In the genomic region with DNA sequence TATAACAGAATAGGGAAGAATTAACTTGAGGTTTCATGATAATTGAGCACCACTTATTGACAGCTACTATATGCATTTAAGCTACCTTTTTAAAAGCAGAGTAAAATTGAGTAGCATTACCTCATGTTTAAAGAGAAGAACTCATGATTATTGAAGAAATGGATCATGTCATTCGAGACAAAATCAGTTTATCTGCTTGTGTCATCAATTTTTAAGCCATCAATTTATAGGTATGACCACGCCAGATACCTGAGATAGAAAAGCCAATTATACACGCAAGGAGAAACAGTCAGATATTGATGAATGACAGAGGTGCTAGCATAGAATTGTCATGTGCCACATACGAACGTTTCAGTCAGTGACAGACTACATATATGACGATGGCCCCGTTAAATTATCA, we compare ENCODE assay signal across 9 cellular contexts.
"Had no signal": no experiment of that assay in that cellular context is flagged by ENCODE, and none has a peak within 500 bp of the region (broad histone marks: within the 10 kb centered on the region; RNA-seq: fewer than 3 reads in every experiment).

No MANE protein-coding gene starts in this region.

- H3K9ac ChIP-seq: KMS-11 had no signal

- DNase-seq: H9, HCEC 1CT, Karpas-422, KBM-7 had no signal

- H3K4me3 Mint-ChIP-seq: GM23338, H9 had no signal

- H3K4me2 ChIP-seq: GM23338, KMS-11 had no signal

- H3K4me3 ChIP-seq: GM23338 had no signal

- ATAC-seq: GM23338 had no signal

- H3K27ac Mint-ChIP-seq: GM23338, H9 had no signal

- H3K27ac ChIP-seq: KMS-11 had no signal

- H3K4me1 Mint-ChIP-seq: GM23338, H9 had no signal

- FAIRE-seq: H1, H54, HTR-8/SVneo had no signal

- H3K9me3 Mint-ChIP-seq: GM23338, H9 had no signal

- H2AFZ ChIP-seq: GM23338 had no signal
